In the genomic region with DNA sequence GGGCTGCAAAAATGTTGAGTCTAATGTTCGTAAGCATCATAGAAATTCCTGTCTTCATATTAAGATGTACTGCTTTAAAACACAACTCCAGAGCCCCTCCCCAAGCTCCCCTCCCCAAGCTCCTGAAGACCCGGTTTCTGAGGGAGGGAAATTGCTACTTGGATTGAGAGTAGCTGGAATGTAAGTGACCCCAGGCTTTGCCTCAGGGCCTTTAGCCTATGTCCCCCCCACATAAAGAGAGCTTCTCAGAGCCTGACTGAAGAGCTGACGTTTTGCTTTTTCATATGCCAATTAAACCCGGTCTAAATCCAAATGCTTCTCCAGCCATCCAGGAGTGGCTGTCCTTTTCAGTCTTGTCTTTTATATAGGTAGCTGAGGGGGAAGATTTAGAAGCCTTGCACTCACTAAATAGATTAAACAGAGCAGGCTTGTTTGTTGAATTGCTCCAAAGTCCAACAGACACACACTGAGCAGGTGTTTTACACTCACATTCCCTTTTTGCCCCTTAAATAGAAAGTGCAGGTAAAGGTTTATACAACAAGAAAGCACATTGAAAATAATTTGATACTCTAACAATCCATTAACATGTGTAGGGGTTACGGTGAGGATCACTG, we compare ENCODE assay signal across 26 cellular contexts. TPM values are rescaled to one million over a fixed set of nuclear protein-coding genes. Genes with fewer than 3 reads are reported as not detected.
"Had no signal": no experiment of that assay in that cellular context is flagged by ENCODE, and none has a peak within 500 bp of the region (broad histone marks: within the 10 kb centered on the region; RNA-seq: fewer than 3 reads in every experiment).

No MANE protein-coding gene starts in this region.

- H3K36me3 ChIP-seq: gastrocnemius medialis, lower lobe of right lung had no signal

- H3K27me3 Mint-ChIP-seq: activated CD4-positive, alpha-beta T cell treated with anti-CD3 and anti-CD28 coated beads, Interleukin-2, amount 10 ng/mL, durations not matched to agents 7 days and 5 days had no signal

- H3K36me3 Mint-ChIP-seq: activated naive CD4-positive, alpha-beta T cell treated with anti-CD3 and anti-CD28 coated beads, Interleukin-2, amount 10 ng/mL, durations not matched to agents 7 days and 5 days had no signal

- DNase-seq: activated CD4-positive, alpha-beta T cell treated with anti-CD3 and anti-CD28 coated beads, Interleukin-2, amount 10 ng/mL, durations not matched to agents 7 days and 5 days; activated CD8-positive, alpha-beta memory T cell treated with anti-CD3 and anti-CD28 coated beads, Interleukin-2, amount 50 U/mL, for 4 hours; activated CD8-positive, alpha-beta T cell treated with anti-CD3 and anti-CD28 coated beads, Interleukin-2, amount 10 ng/mL, durations not matched to agents 7 days and 5 days; activated naive CD4-positive, alpha-beta T cell treated with anti-CD3 and anti-CD28 coated beads, Interleukin-2, amount 10 ng/mL, durations not matched to agents 7 days and 5 days; activated T-cell treated with anti-CD3 and anti-CD28 coated beads, Interleukin-2, amount 50 U/mL, for 4 hours; aorta; effector CD4-positive, alpha-beta T cell; gastrocnemius medialis; heart left ventricle; immature natural killer cell; kidney glomerular epithelial cell; lower lobe of right lung; occipital lobe; retina; stimulated activated CD4-positive, alpha-beta T cell treated with anti-CD3 and anti-CD28 coated beads, Interleukin-12 subunit alpha, Interleukin-12 subunit beta, amount 100 ng/mL, for 4 hours; stimulated activated CD4-positive, alpha-beta T cell treated with anti-CD3 and anti-CD28 coated beads, Interleukin-1b, Interleukin-23, amount 100 ng/mL, for 48 hours; stimulated activated naive CD8-positive, alpha-beta T cell treated with anti-CD3 and anti-CD28 coated beads, Interleukin-15, Interleukin-2, amounts not matched to agents 100 U/mL and 50 U/mL, for 24 hours; substantia nigra; T1000; tibial artery had no signal

- H3K4me1 Mint-ChIP-seq: activated CD4-positive, alpha-beta T cell treated with anti-CD3 and anti-CD28 coated beads, Interleukin-2, amount 10 ng/mL, durations not matched to agents 7 days and 5 days; activated naive CD4-positive, alpha-beta T cell treated with anti-CD3 and anti-CD28 coated beads, Interleukin-2, amount 10 ng/mL, durations not matched to agents 7 days and 5 days; immature natural killer cell; nephron had no signal

- H3K4me1 ChIP-seq: gastrocnemius medialis, heart left ventricle, lower lobe of right lung, tibial artery had no signal

- H3K4me3 Mint-ChIP-seq: activated CD4-positive, alpha-beta T cell treated with anti-CD3 and anti-CD28 coated beads, Interleukin-2, amount 10 ng/mL, durations not matched to agents 7 days and 5 days; activated CD8-positive, alpha-beta T cell treated with anti-CD3 and anti-CD28 coated beads, Interleukin-2, amount 10 ng/mL, durations not matched to agents 7 days and 5 days; activated naive CD4-positive, alpha-beta T cell treated with anti-CD3 and anti-CD28 coated beads, Interleukin-2, amount 10 ng/mL, durations not matched to agents 7 days and 5 days; activated T-cell treated with anti-CD3 and anti-CD28 coated beads, Interleukin-2, amount 50 U/mL, for 4 hours; immature natural killer cell; nephron had no signal

- H3K27ac ChIP-seq: gastrocnemius medialis, heart left ventricle, lower lobe of right lung, tibial artery had no signal

- H3K4me3 ChIP-seq: gastrocnemius medialis, heart left ventricle, lower lobe of right lung, tibial artery had no signal

- H3K9me3 ChIP-seq: gastrocnemius medialis, heart left ventricle, lower lobe of right lung, tibial artery had no signal

- ATAC-seq: activated CD8-positive, alpha-beta T cell treated with anti-CD3 and anti-CD28 coated beads, Interleukin-2, amount 10 ng/mL, durations not matched to agents 7 days and 5 days; activated T-cell treated with anti-CD3 and anti-CD28 coated beads, Interleukin-2, amount 50 U/mL, for 4 hours; esophagus mucosa; gastrocnemius medialis; heart left ventricle; lower lobe of right lung; stimulated activated naive CD8-positive, alpha-beta T cell treated with anti-CD3 and anti-CD28 coated beads, Interleukin-15, Interleukin-2, amounts not matched to agents 100 U/mL and 50 U/mL, for 24 hours had no signal

- H3K27me3 ChIP-seq: tibial artery had no signal

- H3K27ac Mint-ChIP-seq: activated CD4-positive, alpha-beta T cell treated with anti-CD3 and anti-CD28 coated beads, Interleukin-2, amount 10 ng/mL, durations not matched to agents 7 days and 5 days; activated CD8-positive, alpha-beta T cell treated with anti-CD3 and anti-CD28 coated beads, Interleukin-2, amount 10 ng/mL, durations not matched to agents 7 days and 5 days; activated naive CD4-positive, alpha-beta T cell treated with anti-CD3 and anti-CD28 coated beads, Interleukin-2, amount 10 ng/mL, durations not matched to agents 7 days and 5 days; immature natural killer cell; nephron had no signal

- H3K9me3 Mint-ChIP-seq: activated CD4-positive, alpha-beta T cell treated with anti-CD3 and anti-CD28 coated beads, Interleukin-2, amount 10 ng/mL, durations not matched to agents 7 days and 5 days; activated naive CD4-positive, alpha-beta T cell treated with anti-CD3 and anti-CD28 coated beads, Interleukin-2, amount 10 ng/mL, durations not matched to agents 7 days and 5 days; activated T-cell treated with anti-CD3 and anti-CD28 coated beads, Interleukin-2, amount 50 U/mL, for 4 hours; immature natural killer cell; nephron had no signal

RNA-seq across cellular contexts. Expression of a gene that starts 19.6 kb away (rescaled TPM):
- total RNA-seq: activated CD4-positive, alpha-beta T cell treated with anti-CD3 and anti-CD28 coated beads, Interleukin-2, amount 10 ng/mL, durations not matched to agents 7 days and 5 days; activated CD8-positive, alpha-beta T cell treated with anti-CD3 and anti-CD28 coated beads, Interleukin-2, amount 10 ng/mL, durations not matched to agents 7 days and 5 days; activated T-cell treated with anti-CD3 and anti-CD28 coated beads, Interleukin-2, amount 50 U/mL, for 4 hours; aorta; cerebellum; esophagus mucosa; heart left ventricle; posterior vena cava; T-helper 1 cell treated with Interleukin-12 subunit alpha and Interleukin-12 subunit beta and Interleukin-4 antibody, amounts not matched to agents 30 ng/mL and 1 ng/mL, for 36 hours; urinary bladder had no signal
- polyA plus RNA-seq: aorta, heart left ventricle, immature natural killer cell, urinary bladder had no signal
